10 cellular contexts compared by ENCODE assay signal in the genomic region with DNA sequence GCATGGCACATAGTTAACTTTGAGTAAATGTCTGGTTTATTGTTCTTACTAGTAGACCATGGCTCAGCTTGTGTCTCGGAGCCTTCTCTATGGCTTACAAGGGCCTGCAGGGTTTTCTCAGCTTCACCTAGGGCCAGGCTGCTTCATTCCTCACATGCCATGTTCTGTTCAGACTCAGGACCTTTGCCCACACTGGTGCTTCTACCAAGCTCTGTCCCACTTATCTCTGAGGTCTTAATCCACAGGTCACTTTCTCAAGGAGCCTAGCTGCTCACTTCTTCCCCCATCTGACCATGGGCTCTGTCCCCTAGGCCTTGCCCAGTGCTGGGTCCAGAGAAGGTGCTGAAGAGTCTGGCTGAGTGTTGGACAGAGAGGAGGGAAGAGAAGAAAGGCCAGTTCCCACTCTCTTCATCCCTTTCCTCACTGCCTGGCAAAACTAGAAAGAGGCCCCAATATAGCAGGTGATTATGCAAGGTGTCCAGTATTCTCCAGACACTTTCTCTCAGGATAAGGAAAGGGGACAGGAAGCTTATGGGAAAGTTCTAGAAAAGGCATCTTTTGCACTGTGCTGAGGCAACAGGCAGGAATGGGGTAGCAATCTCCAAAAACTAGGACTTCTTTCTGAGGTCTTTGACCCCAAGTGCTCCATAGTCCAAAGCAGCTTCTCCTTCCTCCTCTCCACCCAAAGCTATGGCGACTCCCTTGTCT. TPM values are rescaled to one million over a fixed set of nuclear protein-coding genes. Genes with fewer than 3 reads are reported as not detected.
DNase-seq lines count a peak whose midpoint lies in the region; TF ChIP-seq lines count a peak whose summit lies in the region.
"Had no signal": no experiment of that assay in that cellular context is flagged by ENCODE, and none has a peak within 500 bp of the region (broad histone marks: within the 10 kb centered on the region; RNA-seq: fewer than 3 reads in every experiment).

No MANE protein-coding gene starts in this region.

- peaks cover 15 to 99% (median 65%) of the 10 kb centered on the region in 3 donors for H3K4me1 ChIP-seq in esophagus squamous epithelium
- peaks cover 80 to 100% (median 96%) of the 10 kb centered on the region in 6 donors for H3K4me1 ChIP-seq in spleen

- no peaks in the 10 kb centered on the region for H3K27me3 ChIP-seq in WERI-Rb-1 (ENCODE audit: insufficient read depth, low read depth, severe bottlenecking)
- H3K27me3 ChIP-seq in esophagus squamous epithelium, result no peaks in the 10 kb centered on the region
- no peaks in the 10 kb centered on the region for H3K27me3 ChIP-seq in spleen (replicated peaks in 1 of 7)

- H3K36me3 Mint-ChIP-seq in T-helper 2 cell treated with Interferon-gamma antibody and Interleukin-4, amounts not matched to agents 5 μg/mL and 100 μg/mL, for 36 hours (ENCODE audit: low read depth), result peaks cover 49% of the 10 kb centered on the region

- TF ChIP-seq CTCF in WERI-Rb-1 (IDR thresholded peaks at IDR 0.05; ENCODE audit: low read depth, low read length) (no peak), esophagus squamous epithelium (IDR thresholded peaks at IDR 0.05) (no peak), spleen (IDR thresholded peaks at IDR 0.05 in 8 of 11, conservative IDR thresholded peaks at IDR 0.05 in 3 of 11) (no peak)

- peaks cover 90% of the 10 kb centered on the region for H3K36me3 ChIP-seq in WERI-Rb-1
- peaks cover 0 to 61% (median 0%) of the 10 kb centered on the region in 3 donors for H3K36me3 ChIP-seq in esophagus squamous epithelium
- H3K36me3 ChIP-seq in spleen, result peaks cover 0 to 64% (median 0%) of the 10 kb centered on the region in 6 donors

- 100% methylated on average over 1 of the region's 2 CpGs for WGBS in esophagus squamous epithelium, 2 donors
- WGBS in spleen, 5 donors, result 84 to 97% (median 90%) methylated on average over 2 of the region's 2 CpGs

- TF ChIP-seq POLR2A in esophagus squamous epithelium (IDR thresholded peaks at IDR 0.05) (no peak), spleen (IDR thresholded peaks at IDR 0.05) (no peak)

- peaks cover 85% of the 10 kb centered on the region for H3K4me1 Mint-ChIP-seq in T-helper 2 cell treated with Interferon-gamma antibody and Interleukin-4, amounts not matched to agents 5 μg/mL and 100 μg/mL, for 36 hours (ENCODE audit: low read depth)

- no peaks in the 10 kb centered on the region for H3K9me3 Mint-ChIP-seq in T-helper 2 cell treated with Interferon-gamma antibody and Interleukin-4, amounts not matched to agents 5 μg/mL and 100 μg/mL, for 36 hours

- H3K27ac ChIP-seq in WERI-Rb-1 (peak overlapping the region; percentile 66), esophagus squamous epithelium (peak overlapping the region in 3 of 4 donors; percentile 7 to 79 (median 36)), spleen (peak overlapping the region; percentile 41 to 95 (median 84))

- H3K27ac Mint-ChIP-seq in T-helper 2 cell treated with Interferon-gamma antibody and Interleukin-4, amounts not matched to agents 5 μg/mL and 100 μg/mL, for 36 hours, result peak overlapping the region; percentile 84

- peak overlapping the region; percentile 61 for H3K4me3 Mint-ChIP-seq in T-helper 2 cell treated with Interferon-gamma antibody and Interleukin-4, amounts not matched to agents 5 μg/mL and 100 μg/mL, for 36 hours

- no peak for DNase-seq in T-helper 2 cell treated with Interferon-gamma antibody and Interleukin-4, amounts not matched to agents 5 μg/mL and 100 μg/mL, for 36 hours (ENCODE audit: low spot score)
- DNase-seq in T-helper 2 cell (no peak), WERI-Rb-1 (no peak), esophagus squamous epithelium (lab: John Stamatoyannopoulos, UW) (no peak), spleen (no peak), DMS153 treated with DMSO at 0.1 percent for 48 hours (lab: John Stamatoyannopoulos, UW; ENCODE audit: unreplicated experiment) (no peak), NCI-H526 (lab: John Stamatoyannopoulos, UW) (no peak), NOMO-1 treated with dmso at 0.1 percent for 144 hours (lab: John Stamatoyannopoulos, UW; ENCODE audit: unreplicated experiment) (no peak)
- DNase-seq: NCI-H1048 had no signal

- intact Hi-C loops in esophagus squamous epithelium (cut with DNase I), result no loop called here
- intact Hi-C loops in spleen (cut with DNase I; ENCODE audit: low total_unique reads), result loop anchor here (5.0 kb wide), 1 partner anchor 35 kb away; no protein-coding TSS in a partner anchor

- H3K4me3 ChIP-seq in WERI-Rb-1 (ENCODE audit: low read depth, low read length) (no peak overlapping the region), esophagus squamous epithelium (no peak overlapping the region), spleen (no peak overlapping the region)

- H3K9me3 ChIP-seq in WERI-Rb-1 (ENCODE audit: severe bottlenecking) (no peaks in the 10 kb centered on the region), esophagus squamous epithelium (no peaks in the 10 kb centered on the region), spleen (no peaks in the 10 kb centered on the region)

- H3K27me3 Mint-ChIP-seq in T-helper 2 cell treated with Interferon-gamma antibody and Interleukin-4, amounts not matched to agents 5 μg/mL and 100 μg/mL, for 36 hours (ENCODE audit: low read depth), result no peaks in the 10 kb centered on the region

RNA-seq across cellular contexts. Expression of a gene that starts 40.0 kb away (rescaled TPM):
- total RNA-seq in esophagus squamous epithelium (1 to 10 TPM in 2 of 4 donors, under 1 TPM in 1, not detected in 1; 0.83 to 3.1 (median 2.6) TPM), spleen (1 to 10 TPM in 3 of 7 donors, not detected in 4; 1.1 to 1.5 (median 1.5) TPM)
- 1 to 10 TPM; 1.9 to 4.6 (median 2.0) TPM for polyA plus RNA-seq in spleen
- polyA plus RNA-seq: keratinocyte had no signal

RNA-seq across cellular contexts. Expression of a gene that starts 45.0 kb away (rescaled TPM):
- total RNA-seq in esophagus squamous epithelium (100 to 1,000 TPM in 1 of 4 donors, 10 to 100 TPM in 3; 65.4 to 105 (median 90.1) TPM), spleen (100 to 1,000 TPM in 4 of 7 donors, 10 to 100 TPM in 3; 70.2 to 167 (median 107) TPM)
- polyA plus RNA-seq in spleen, result 10 to 100 TPM; 18.7 to 55.5 (median 22.7) TPM
